In genomic region chr2:199443589-199444130, GRCh38 we compare ENCODE assay signal across 14 cellular contexts. TPM values are rescaled to one million over a fixed set of nuclear protein-coding genes. Genes with fewer than 3 reads are reported as not detected.
DNase-seq lines count a peak whose midpoint lies in the region; ATAC-seq and TF ChIP-seq lines count a peak whose summit lies in the region.
"Had no signal": no experiment of that assay in that cellular context is flagged by ENCODE, and none has a peak within 500 bp of the region (broad histone marks: within the 10 kb centered on the region; RNA-seq: fewer than 3 reads in every experiment).

No MANE protein-coding gene starts in this region.

- ATAC-seq in naive thymus-derived CD4-positive, alpha-beta T cell = no peak
- ATAC-seq in HG03571 (IDR thresholded peaks at IDR 0.05; ENCODE audit: unreplicated experiment) (no peak), GM18873 (IDR thresholded peaks at IDR 0.05; ENCODE audit: low FRiP score, unreplicated experiment) (no peak)
- ATAC-seq: K562 had no signal

- no peak overlapping the region for H3K4me3 Mint-ChIP-seq in naive thymus-derived CD4-positive, alpha-beta T cell
- H3K4me3 Mint-ChIP-seq: CD8-positive, alpha-beta memory T cell had no signal

- peaks cover 9 to 68% (median 43%) of the 10 kb centered on the region in 5 donors for H3K27me3 Mint-ChIP-seq in naive thymus-derived CD4-positive, alpha-beta T cell

- peaks cover 12% of the 10 kb centered on the region for H3K4me1 ChIP-seq in HEK293 (ENCODE audit: control insufficient read depth, insufficient read depth, low read length)
- no peaks in the 10 kb centered on the region for H3K4me1 ChIP-seq in naive thymus-derived CD4-positive, alpha-beta T cell (ENCODE audit: control insufficient read depth in 2 of 2, insufficient read depth in 2 of 2, low read length in 2 of 2)

- no peaks in the 10 kb centered on the region for H3K36me3 Mint-ChIP-seq in naive thymus-derived CD4-positive, alpha-beta T cell
- H3K36me3 Mint-ChIP-seq: CD8-positive, alpha-beta memory T cell had no signal

- H3K27ac Mint-ChIP-seq in naive thymus-derived CD4-positive, alpha-beta T cell = no peak overlapping the region
- H3K27ac Mint-ChIP-seq: CD8-positive, alpha-beta memory T cell had no signal

- H3K4me1 Mint-ChIP-seq in naive thymus-derived CD4-positive, alpha-beta T cell = no peaks in the 10 kb centered on the region
- H3K4me1 Mint-ChIP-seq: CD8-positive, alpha-beta memory T cell had no signal

- DNase-seq in RPMI7951 (ENCODE audit: low read depth) (peak; percentile 53), fibroblast of the aortic adventitia (ENCODE audit: low read depth) (peak; percentile 44), HuH-7.5 (ENCODE audit: low spot score) (no peak)
- no peak for DNase-seq in naive thymus-derived CD4-positive, alpha-beta T cell
- DNase-seq: CD8-positive, alpha-beta memory T cell; HCEC 1CT; NCI-H1092; NCI-H1694 treated with DMSO at 0.1 percent for 48 hours; NCI-H2171; NCI-H510A treated with DMSO at 0.1 percent for 48 hours had no signal

- TF ChIP-seq CTCF in HEK293 (tag by site-specific recombination; IDR thresholded peaks at IDR 0.05) = no peak
- TF ChIP-seq CTCF in fibroblast of the aortic adventitia (IDR thresholded peaks at IDR 0.05; ENCODE audit: insufficient read depth, low read length) = no peak

- H3K27ac ChIP-seq in HEK293 (ENCODE audit: extremely low read depth, low read depth, low read length) = no peak overlapping the region
- no peak overlapping the region for H3K27ac ChIP-seq in naive thymus-derived CD4-positive, alpha-beta T cell (ENCODE audit: low read depth, low read length)

- H3K9me3 Mint-ChIP-seq in naive thymus-derived CD4-positive, alpha-beta T cell = no peaks in the 10 kb centered on the region
- H3K9me3 Mint-ChIP-seq: CD8-positive, alpha-beta memory T cell had no signal

- CTCF ChIA-PET in HEK293 (lab: Yijun Ruan, JAX) = no interaction called here
- CTCF ChIA-PET in naive thymus-derived CD4-positive, alpha-beta T cell (lab: Charles Lee) = no interaction called here

- no peak overlapping the region for H3K4me3 ChIP-seq in HEK293 (ENCODE audit: low read depth, low read length)
- H3K4me3 ChIP-seq in fibroblast of the aortic adventitia (ENCODE audit: low read depth, low read length) = no peak overlapping the region
- no peak overlapping the region for H3K4me3 ChIP-seq in naive thymus-derived CD4-positive, alpha-beta T cell (ENCODE audit: low read length)
- H3K4me3 ChIP-seq: K562 had no signal

- POLR2A ChIA-PET in HEK293 (lab: Yijun Ruan, JAX) = no interaction called here
- POLR2A ChIA-PET in naive thymus-derived CD4-positive, alpha-beta T cell (lab: Charles Lee) = no interaction called here

- intact Hi-C loops in naive thymus-derived CD4-positive, alpha-beta T cell (cut with micrococcal nuclease) = no loop called here

- H3K36me3 ChIP-seq in HEK293 (ENCODE audit: control insufficient read depth in 2 of 2, insufficient read depth in 1 of 2, low read length in 2 of 2) = peaks cover 0 to 2% of the 10 kb centered on the region in 2 experiments; a peak in 1 of 3 replicates
- H3K36me3 ChIP-seq in naive thymus-derived CD4-positive, alpha-beta T cell (ENCODE audit: control insufficient read depth in 2 of 3, insufficient read depth in 3 of 3, low read length in 3 of 3) = no peaks in the 10 kb centered on the region

- peaks cover 3 to 4% of the 10 kb centered on the region in 2 donors for H3K27me3 ChIP-seq in naive thymus-derived CD4-positive, alpha-beta T cell (ENCODE audit: control insufficient read depth in 2 of 2, insufficient read depth in 2 of 2, low read length in 2 of 2)

- no peaks in the 10 kb centered on the region for H3K9me3 ChIP-seq in HEK293 (ENCODE audit: control insufficient read depth, insufficient read depth, low read depth, low read length)
- H3K9me3 ChIP-seq in naive thymus-derived CD4-positive, alpha-beta T cell (ENCODE audit: control insufficient read depth in 2 of 3, low read length in 3 of 3) = no peaks in the 10 kb centered on the region

TF ChIP-seq in HEK293, 187 proteins besides CTCF, POLR2A, EP300 and RAD21:
- TF ChIP-seq PRDM1 (tag by site-specific recombination; IDR thresholded peaks at IDR 0.05) = peak; percentile 96
- TF ChIP-seq ZNF112 (tag by site-specific recombination; IDR thresholded peaks at IDR 0.05) = no peak
- TF ChIP-seq GLI2 (tag by site-specific recombination; IDR thresholded peaks at IDR 0.05; ENCODE audit: borderline replicate concordance, low read depth) = no peak
- no peak for TF ChIP-seq ZFP3 (tag by site-specific recombination; IDR thresholded peaks at IDR 0.05; ENCODE audit: low read depth)
TF ChIP-seq in HEK293: peak in this region for 1.

RNA-seq across cellular contexts. Expression of gene SATB2, which starts 14.1 kb away (rescaled TPM):
- 10.9 and 11.8 TPM in 2 replicates for total RNA-seq in RPMI7951 (2014; rRNA removed; shearing (Covaris generic))
- 2.3 and 12.7 TPM in 2 replicates for total RNA-seq in fibroblast of the aortic adventitia (ENCODE audit: low replicate concordance)
- total RNA-seq in naive thymus-derived CD4-positive, alpha-beta T cell = under 1 TPM in 3 of 5 experiments, not detected in 2; 0.05 to 0.96 (median 0.32) TPM
- polyA plus RNA-seq in naive thymus-derived CD4-positive, alpha-beta T cell = not detected
- polyA plus RNA-seq: CD8-positive, alpha-beta memory T cell had no signal

Comparison
In these comparisons a context has a peak if more than half of its experiments do, and no peak if none do; other contexts are left out.
1. DNase-seq: peak in RPMI7951 (single experiment) and fibroblast of the aortic adventitia (single experiment); none in HuH-7.5 (single experiment) and naive thymus-derived CD4-positive, alpha-beta T cell (0 of 9).